ENCODE assay signal across 8 cellular contexts in genomic region chr16:22195695-22196558, GRCh38. TPM values are rescaled to one million over a fixed set of nuclear protein-coding genes. Genes with fewer than 3 reads are reported as not detected.
A peak's percentile ranks its signal among the peaks of the same experiment; 100 is the strongest.
DNase-seq lines count a peak whose midpoint lies in the region; ATAC-seq and TF ChIP-seq lines count a peak whose summit lies in the region.

No MANE protein-coding gene starts in this region.

- 2% methylated on average over 38 of the region's 39 CpGs for WGBS in mammary epithelial cell (ENCODE audit: low coverage, missing lambda C conversion rate)

- intact Hi-C loops in mammary epithelial cell (cut with micrococcal nuclease): loop anchor here (1.0 to 10.0 kb wide), 5 partner anchors 10 to 1039 kb away; partner anchors contain the start of genes EEF2K, LDAF1 and POLR3E

- no peak overlapping the region for H3K27ac ChIP-seq in mammary epithelial cell (ENCODE audit: insufficient read depth, low read depth, low read length)
- H3K27ac ChIP-seq in skin epidermis: peak overlapping the region in 20 of 21 experiments; percentile 12 to 86 (median 70)

- DNase-seq in Daoy (ENCODE audit: low read depth): peak; percentile 86
- peak; percentile 69 for DNase-seq in NCI-H226
- DNase-seq in WTC11 (ENCODE audit: low spot score): peak; percentile 91
- DNase-seq in mammary epithelial cell: peak; percentile 83
- DNase-seq in immature natural killer cell: peak; percentile 89 to 91 (median 91)

- H3K27me3 Mint-ChIP-seq in WTC11 (ENCODE audit: low read depth) (peaks cover 3% of the 10 kb centered on the region), immature natural killer cell (ENCODE audit: low read depth in 3 of 3) (peaks cover 18 to 34% (median 33%) of the 10 kb centered on the region in 3 donors)

- dilution Hi-C loops in mammary epithelial cell (cut with HindIII; ENCODE audit: low sequenced_read_pairs): loop anchor here (10.0 kb wide), 1 partner anchor 59 kb away; no protein-coding TSS in a partner anchor

- H3K4me1 Mint-ChIP-seq in WTC11: peaks cover 21% of the 10 kb centered on the region
- peaks cover 45 to 60% of the 10 kb centered on the region in 2 donors for H3K4me1 Mint-ChIP-seq in immature natural killer cell

- H3K79me2 ChIP-seq in mammary epithelial cell (ENCODE audit: insufficient read depth, low read length): no peaks in the 10 kb centered on the region

- H3K36me3 Mint-ChIP-seq in WTC11: no peaks in the 10 kb centered on the region
- H3K36me3 Mint-ChIP-seq in immature natural killer cell: no peaks in the 10 kb centered on the region

- H3K27ac Mint-ChIP-seq in WTC11: peak overlapping the region; percentile 64; the same call in 1 of the 2 replicates
- peak overlapping the region; percentile 74 to 99 (median 92) for H3K27ac Mint-ChIP-seq in immature natural killer cell

- CTCF ChIA-PET in WTC11 (lab: Charles Lee) (interaction anchor here (0.7 to 1.7 kb wide), 5 partner anchors 10 to 105 kb away, joined by 3 to 5 read pairs (median 4); partner anchors contain the start of gene EEF2K), mammary epithelial cell (lab: Charles Lee; ENCODE audit: low non-redundant PET) (no interaction called here)

- in situ Hi-C loops in mammary epithelial cell (cut with MboI; ENCODE audit: low sequenced_read_pairs in 2 of 2): loop anchor here (5.0 to 25.0 kb wide), 2 partner anchors 101 to 384 kb away; partner anchors contain the start of gene POLR3E (in 1 of the 2)

- TF ChIP-seq CTCF in WTC11 (IDR thresholded peaks at IDR 0.05): peak; percentile 46; the same call in 1 of the 2 replicates
- peak; percentile 69 to 93 for TF ChIP-seq CTCF in mammary epithelial cell (conservative IDR thresholded peaks at IDR 0.05 in 1 of 2, IDR thresholded peaks at IDR 0.05 in 1 of 2; ENCODE audit: extremely low read depth in 1 of 2, insufficient read depth in 1 of 2, low read depth in 1 of 2, low read length in 2 of 2)

- H3K9me3 Mint-ChIP-seq in WTC11 (no peaks in the 10 kb centered on the region), immature natural killer cell (no peaks in the 10 kb centered on the region)

- H2AFZ ChIP-seq in mammary epithelial cell (ENCODE audit: low read depth, low read length): peak overlapping the region; percentile 81

- H3K4me3 Mint-ChIP-seq in WTC11: peak overlapping the region; percentile 89
- H3K4me3 Mint-ChIP-seq in immature natural killer cell: peak overlapping the region; percentile 87 to 93 (median 91)

- H3K9ac ChIP-seq in mammary epithelial cell (ENCODE audit: insufficient read depth, low read length): peak overlapping the region; percentile 25

- peaks cover 25% of the 10 kb centered on the region for H3K4me1 ChIP-seq in mammary epithelial cell (ENCODE audit: insufficient read depth, low read length)

- no peaks in the 10 kb centered on the region for H3K9me3 ChIP-seq in mammary epithelial cell (replicated peaks; ENCODE audit: insufficient read depth, low read length)

- H3K27me3 ChIP-seq in mammary epithelial cell (ENCODE audit: insufficient read depth, low read length): no peaks in the 10 kb centered on the region

- H3K36me3 ChIP-seq in mammary epithelial cell (ENCODE audit: insufficient read depth, low read length): no peaks in the 10 kb centered on the region

- no TSS peak for BruUV-seq in mammary epithelial cell (replicated peaks; lab: Mats Ljungman, UMichigan)

- peak; percentile 28 for ATAC-seq in HG02970 (IDR thresholded peaks at IDR 0.05; ENCODE audit: low FRiP score, unreplicated experiment)
- ATAC-seq in WTC11: peak; percentile 3
- no peak for ATAC-seq in HG03571 (IDR thresholded peaks at IDR 0.05; ENCODE audit: unreplicated experiment)

- POLR2A ChIA-PET in WTC11 (lab: Charles Lee): interaction anchor here (0.7 kb wide), 1 partner anchor 11 kb away, joined by 8 read pairs; no protein-coding TSS in a partner anchor

- H3K4me3 ChIP-seq in mammary epithelial cell (replicated peaks in 1 of 3; ENCODE audit: insufficient read depth in 1 of 3, low read depth in 2 of 3, low read length in 3 of 3) (peak overlapping the region; percentile 51 to 55 (median 55)), skin epidermis (peak overlapping the region; percentile 35 to 55 (median 44))

- H3K4me2 ChIP-seq in mammary epithelial cell (ENCODE audit: insufficient read depth, low read depth, low read length): peak overlapping the region; percentile 75

- no peaks in the 10 kb centered on the region for H4K20me1 ChIP-seq in mammary epithelial cell (ENCODE audit: insufficient read depth, low read length)

TF ChIP-seq in WTC11, 78 proteins besides CTCF, POLR2A, EP300 and RAD21 (continues in another document):
- peak; percentile 34; the same call in 1 of the 2 replicates for TF ChIP-seq GABPB1 (CRISPR knock-in tag; IDR thresholded peaks at IDR 0.05)
- TF ChIP-seq MAX (CRISPR knock-in tag; IDR thresholded peaks at IDR 0.05): 0 out of 2 replicates have a peak, but pooled peaks have one; percentile 26
- TF ChIP-seq, protein P1, sequence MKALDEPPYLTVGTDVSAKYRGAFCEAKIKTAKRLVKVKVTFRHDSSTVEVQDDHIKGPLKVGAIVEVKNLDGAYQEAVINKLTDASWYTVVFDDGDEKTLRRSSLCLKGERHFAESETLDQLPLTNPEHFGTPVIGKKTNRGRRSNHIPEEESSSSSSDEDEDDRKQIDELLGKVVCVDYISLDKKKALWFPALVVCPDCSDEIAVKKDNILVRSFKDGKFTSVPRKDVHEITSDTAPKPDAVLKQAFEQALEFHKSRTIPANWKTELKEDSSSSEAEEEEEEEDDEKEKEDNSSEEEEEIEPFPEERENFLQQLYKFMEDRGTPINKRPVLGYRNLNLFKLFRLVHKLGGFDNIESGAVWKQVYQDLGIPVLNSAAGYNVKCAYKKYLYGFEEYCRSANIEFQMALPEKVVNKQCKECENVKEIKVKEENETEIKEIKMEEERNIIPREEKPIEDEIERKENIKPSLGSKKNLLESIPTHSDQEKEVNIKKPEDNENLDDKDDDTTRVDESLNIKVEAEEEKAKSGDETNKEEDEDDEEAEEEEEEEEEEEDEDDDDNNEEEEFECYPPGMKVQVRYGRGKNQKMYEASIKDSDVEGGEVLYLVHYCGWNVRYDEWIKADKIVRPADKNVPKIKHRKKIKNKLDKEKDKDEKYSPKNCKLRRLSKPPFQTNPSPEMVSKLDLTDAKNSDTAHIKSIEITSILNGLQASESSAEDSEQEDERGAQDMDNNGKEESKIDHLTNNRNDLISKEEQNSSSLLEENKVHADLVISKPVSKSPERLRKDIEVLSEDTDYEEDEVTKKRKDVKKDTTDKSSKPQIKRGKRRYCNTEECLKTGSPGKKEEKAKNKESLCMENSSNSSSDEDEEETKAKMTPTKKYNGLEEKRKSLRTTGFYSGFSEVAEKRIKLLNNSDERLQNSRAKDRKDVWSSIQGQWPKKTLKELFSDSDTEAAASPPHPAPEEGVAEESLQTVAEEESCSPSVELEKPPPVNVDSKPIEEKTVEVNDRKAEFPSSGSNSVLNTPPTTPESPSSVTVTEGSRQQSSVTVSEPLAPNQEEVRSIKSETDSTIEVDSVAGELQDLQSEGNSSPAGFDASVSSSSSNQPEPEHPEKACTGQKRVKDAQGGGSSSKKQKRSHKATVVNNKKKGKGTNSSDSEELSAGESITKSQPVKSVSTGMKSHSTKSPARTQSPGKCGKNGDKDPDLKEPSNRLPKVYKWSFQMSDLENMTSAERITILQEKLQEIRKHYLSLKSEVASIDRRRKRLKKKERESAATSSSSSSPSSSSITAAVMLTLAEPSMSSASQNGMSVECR (CRISPR knock-in tag; IDR thresholded peaks at IDR 0.05; ENCODE audit: borderline replicate concordance): no peak
- TF ChIP-seq, protein P2, sequence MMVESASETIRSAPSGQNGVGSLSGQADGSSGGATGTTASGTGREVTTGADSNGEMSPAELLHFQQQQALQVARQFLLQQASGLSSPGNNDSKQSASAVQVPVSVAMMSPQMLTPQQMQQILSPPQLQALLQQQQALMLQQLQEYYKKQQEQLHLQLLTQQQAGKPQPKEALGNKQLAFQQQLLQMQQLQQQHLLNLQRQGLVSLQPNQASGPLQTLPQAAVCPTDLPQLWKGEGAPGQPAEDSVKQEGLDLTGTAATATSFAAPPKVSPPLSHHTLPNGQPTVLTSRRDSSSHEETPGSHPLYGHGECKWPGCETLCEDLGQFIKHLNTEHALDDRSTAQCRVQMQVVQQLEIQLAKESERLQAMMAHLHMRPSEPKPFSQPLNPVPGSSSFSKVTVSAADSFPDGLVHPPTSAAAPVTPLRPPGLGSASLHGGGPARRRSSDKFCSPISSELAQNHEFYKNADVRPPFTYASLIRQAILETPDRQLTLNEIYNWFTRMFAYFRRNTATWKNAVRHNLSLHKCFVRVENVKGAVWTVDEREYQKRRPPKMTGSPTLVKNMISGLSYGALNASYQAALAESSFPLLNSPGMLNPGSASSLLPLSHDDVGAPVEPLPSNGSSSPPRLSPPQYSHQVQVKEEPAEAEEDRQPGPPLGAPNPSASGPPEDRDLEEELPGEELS (CRISPR knock-in tag; IDR thresholded peaks at IDR 0.05): no peak
- TF ChIP-seq JAZF1 (CRISPR knock-in tag; IDR thresholded peaks at IDR 0.05): no peak
- no peak for TF ChIP-seq E2F4 (CRISPR knock-in tag; IDR thresholded peaks at IDR 0.05; ENCODE audit: borderline replicate concordance, low read depth)
- peak; percentile 90 for TF ChIP-seq GTF2I (CRISPR knock-in tag; conservative IDR thresholded peaks at IDR 0.05)
- no peak for TF ChIP-seq TEAD4 (CRISPR knock-in tag; IDR thresholded peaks at IDR 0.05)
- TF ChIP-seq CREM (CRISPR knock-in tag; IDR thresholded peaks at IDR 0.05): no peak

RNA-seq across cellular contexts. Expression of gene EEF2K, which starts 10.2 kb away (rescaled TPM):
- total RNA-seq in Daoy (2014; rRNA removed; shearing (Covaris generic)): 7.3 and 7.9 TPM in 2 replicates
- total RNA-seq in WTC11 (2021): 23.8 to 27.7 TPM (median 26.7 TPM) in 3 replicates
- total RNA-seq in mammary epithelial cell: 10 to 100 TPM; 16.0 to 22.8 TPM
- 16.3 TPM for polyA plus RNA-seq in mammary epithelial cell
- polyA minus RNA-seq in mammary epithelial cell: 27.0 TPM
- 1 to 10 TPM in 2 of 3 donors, not detected in 1; 1.1 to 3.2 TPM for polyA plus RNA-seq in immature natural killer cell

RNA-seq across cellular contexts. Expression of gene SDR42E2, which starts 33.6 kb away (rescaled TPM):
- total RNA-seq in Daoy (2014; rRNA removed; shearing (Covaris generic)): not detected in 2 replicates
- total RNA-seq in WTC11 (2021): 0.09 to 0.18 TPM (median 0.13 TPM) in 3 replicates
- total RNA-seq in mammary epithelial cell: not detected
- polyA plus RNA-seq in mammary epithelial cell: not detected
- polyA minus RNA-seq in mammary epithelial cell: not detected
- polyA plus RNA-seq in immature natural killer cell: under 1 TPM in 2 of 3 donors, not detected in 1; 0.47 to 0.51 TPM
